ENCODE assay signal across 9 cellular contexts in genomic region chr22:30822216-30823014, GRCh38.
A peak's percentile ranks its signal among the peaks of the same experiment; 100 is the strongest.
DNase-seq lines count a peak whose midpoint lies in the region; ATAC-seq and TF ChIP-seq lines count a peak whose summit lies in the region.
"Had no signal": no experiment of that assay in that cellular context is flagged by ENCODE, and none has a peak within 500 bp of the region (broad histone marks: within the 10 kb centered on the region; RNA-seq: fewer than 3 reads in every experiment).

No MANE protein-coding gene starts in this region.

- peaks cover 45% of the 10 kb centered on the region for H3K27me3 Mint-ChIP-seq in activated naive CD8-positive, alpha-beta T cell treated with anti-CD3 and anti-CD28 coated beads, Interleukin-2, amount 10 ng/mL, durations not matched to agents 7 days and 5 days

- ATAC-seq in activated naive CD8-positive, alpha-beta T cell treated with anti-CD3 and anti-CD28 coated beads, Interleukin-2, amount 10 ng/mL, durations not matched to agents 7 days and 5 days (ENCODE audit: low read depth): peak; percentile 66
- ATAC-seq in left ventricle myocardium superior (peak; percentile 78), gastrocnemius medialis (no peak), GM18867 (IDR thresholded peaks at IDR 0.05; ENCODE audit: unreplicated experiment) (no peak)

- no peaks in the 10 kb centered on the region for H3K9me3 Mint-ChIP-seq in activated naive CD8-positive, alpha-beta T cell treated with anti-CD3 and anti-CD28 coated beads, Interleukin-2, amount 10 ng/mL, durations not matched to agents 7 days and 5 days

- peak overlapping the region; percentile 39 for H3K4me3 Mint-ChIP-seq in activated naive CD8-positive, alpha-beta T cell treated with anti-CD3 and anti-CD28 coated beads, Interleukin-2, amount 10 ng/mL, durations not matched to agents 7 days and 5 days

- intact Hi-C loops in left ventricle myocardium superior (cut with micrococcal nuclease) (no loop called here), gastrocnemius medialis (cut with DNase I; ENCODE audit: low total_unique reads) (no loop called here)

- peak overlapping the region; percentile 75 for H3K4me3 ChIP-seq in HUES6 (ENCODE audit: low read depth, low read length)
- H3K4me3 ChIP-seq in gastrocnemius medialis: peak overlapping the region; percentile 27 to 56 (median 46)
- H3K4me3 ChIP-seq: SK-N-MC had no signal

- H3K27me3 ChIP-seq in HUES6 (ENCODE audit: control insufficient read depth, insufficient read depth, low read length) (peaks cover 48% of the 10 kb centered on the region), gastrocnemius medialis (peaks cover 9 to 26% (median 14%) of the 10 kb centered on the region in 3 donors)

- TF ChIP-seq POLR2A in gastrocnemius medialis (IDR thresholded peaks at IDR 0.05): no peak

- no peak overlapping the region for H3K27ac ChIP-seq in HUES6 (ENCODE audit: low read depth, low read length)
- H3K27ac ChIP-seq in gastrocnemius medialis: no peak overlapping the region
- H3K27ac ChIP-seq: SK-N-MC had no signal

- H3K9me3 ChIP-seq in HUES6 (ENCODE audit: control insufficient read depth, insufficient read depth, low read depth, low read length): no peaks in the 10 kb centered on the region
- no peaks in the 10 kb centered on the region for H3K9me3 ChIP-seq in gastrocnemius medialis

- peaks cover 2% of the 10 kb centered on the region for H3K4me1 Mint-ChIP-seq in activated naive CD8-positive, alpha-beta T cell treated with anti-CD3 and anti-CD28 coated beads, Interleukin-2, amount 10 ng/mL, durations not matched to agents 7 days and 5 days

- no peak overlapping the region for H3K27ac Mint-ChIP-seq in activated naive CD8-positive, alpha-beta T cell treated with anti-CD3 and anti-CD28 coated beads, Interleukin-2, amount 10 ng/mL, durations not matched to agents 7 days and 5 days

- H3K4me1 ChIP-seq in HUES6 (ENCODE audit: control insufficient read depth, insufficient read depth, low read length) (peaks cover 4% of the 10 kb centered on the region; the same call in 1 of the 2 replicates), gastrocnemius medialis (peaks cover 0 to 10% of the 10 kb centered on the region in 2 donors)

- H3K9ac ChIP-seq in HUES6 (ENCODE audit: low read length): peak overlapping the region; percentile 23

- TF ChIP-seq CTCF in gastrocnemius medialis (IDR thresholded peaks at IDR 0.05 in 4 of 5, conservative IDR thresholded peaks at IDR 0.05 in 1 of 5): no peak

- no peaks in the 10 kb centered on the region for H3K36me3 ChIP-seq in HUES6 (ENCODE audit: control insufficient read depth, insufficient read depth, low read length)
- H3K36me3 ChIP-seq in gastrocnemius medialis: no peaks in the 10 kb centered on the region

- H3K36me3 Mint-ChIP-seq in activated naive CD8-positive, alpha-beta T cell treated with anti-CD3 and anti-CD28 coated beads, Interleukin-2, amount 10 ng/mL, durations not matched to agents 7 days and 5 days: no peaks in the 10 kb centered on the region

- POLR2A ChIA-PET in activated naive CD8-positive, alpha-beta T cell treated with anti-CD3 and anti-CD28 coated beads, Interleukin-2, amount 10 ng/mL, durations not matched to agents 7 days and 5 days (lab: Charles Lee): no interaction called here

- in situ Hi-C loops in gastrocnemius medialis (cut with MboI; ENCODE audit: low sequenced_read_pairs in 4 of 4): no loop called here

- peak; percentile 42 for DNase-seq in activated naive CD8-positive, alpha-beta T cell treated with anti-CD3 and anti-CD28 coated beads, Interleukin-2, amount 10 ng/mL, durations not matched to agents 7 days and 5 days
- DNase-seq in left ventricle myocardium superior (peak; percentile 44), gastrocnemius medialis (no peak), COLO829 (ENCODE audit: low spot score) (no peak), middle frontal gyrus (ENCODE audit: extremely low spot score, low spot score) (no peak), GF-D8 (lab: John Stamatoyannopoulos, UW) (no peak)

Comparison
In these comparisons a context has a peak if more than half of its experiments do, and no peak if none do; other contexts are left out.
1. ATAC-seq: peak in activated naive CD8-positive, alpha-beta T cell treated with anti-CD3 and anti-CD28 coated beads, Interleukin-2, amount 10 ng/mL, durations not matched to agents 7 days and 5 days (single experiment) and left ventricle myocardium superior (single experiment); none in gastrocnemius medialis (0 of 2) and GM18867 (single experiment).
2. DNase-seq: peak in activated naive CD8-positive, alpha-beta T cell treated with anti-CD3 and anti-CD28 coated beads, Interleukin-2, amount 10 ng/mL, durations not matched to agents 7 days and 5 days (single experiment) and left ventricle myocardium superior (single experiment); none in gastrocnemius medialis (0 of 2), COLO829 (single experiment), middle frontal gyrus (single experiment) and GF-D8 (single experiment).